Comparison of ENCODE assay signal across 9 cellular contexts in genomic region chr11:67120456-67120855, GRCh38. TPM values are rescaled to one million over a fixed set of nuclear protein-coding genes. Genes with fewer than 3 reads are reported as not detected.
DNase-seq lines count a peak whose midpoint lies in the region; ATAC-seq lines count a peak whose summit lies in the region.
"Had no signal": no experiment of that assay in that cellular context is flagged by ENCODE, and none has a peak within 500 bp of the region (broad histone marks: within the 10 kb centered on the region; RNA-seq: fewer than 3 reads in every experiment).

No MANE protein-coding gene starts in this region.

- peaks cover 4% of the 10 kb centered on the region for H3K27me3 ChIP-seq in iPS-15b (ENCODE audit: control insufficient read depth, insufficient read depth, low read length)

- peak overlapping the region; percentile 90 for H3K9ac ChIP-seq in iPS-15b (ENCODE audit: low read depth, low read length)

- POLR2A ChIA-PET in activated CD4-positive, alpha-beta memory T cell treated with anti-CD3 and anti-CD28 coated beads, Interleukin-2, amount 10 ng/mL, durations not matched to agents 7 days and 5 days (lab: Charles Lee): interaction anchor here (1.3 kb wide), 1 partner anchor 120 kb away, joined by 3 read pairs; no protein-coding TSS in a partner anchor

- H3K27ac Mint-ChIP-seq in activated CD4-positive, alpha-beta memory T cell treated with anti-CD3 and anti-CD28 coated beads, Interleukin-2, amount 10 ng/mL, durations not matched to agents 7 days and 5 days: peak overlapping the region; percentile 93
- H3K27ac Mint-ChIP-seq in stimulated activated effector memory CD8-positive, alpha-beta T cell treated with anti-CD3 and anti-CD28 coated beads, Interleukin-12 subunit alpha, Interleukin-12 subunit beta, amount 100 ng/mL, for 72 hours: peak overlapping the region; percentile 97

- H3K36me3 ChIP-seq in iPS-15b (ENCODE audit: control insufficient read depth, insufficient read depth, low read length): peaks cover 2% of the 10 kb centered on the region

- H3K27me3 Mint-ChIP-seq in activated CD4-positive, alpha-beta memory T cell treated with anti-CD3 and anti-CD28 coated beads, Interleukin-2, amount 10 ng/mL, durations not matched to agents 7 days and 5 days: peaks cover 5% of the 10 kb centered on the region

- CTCF ChIA-PET in activated CD4-positive, alpha-beta memory T cell treated with anti-CD3 and anti-CD28 coated beads, Interleukin-2, amount 10 ng/mL, durations not matched to agents 7 days and 5 days (lab: Charles Lee): no interaction called here

- no peak for ATAC-seq in stimulated activated effector memory CD8-positive, alpha-beta T cell treated with anti-CD3 and anti-CD28 coated beads, Interleukin-12 subunit alpha, Interleukin-12 subunit beta, amount 100 ng/mL, for 72 hours
- ATAC-seq in GM18520 (IDR thresholded peaks at IDR 0.05; ENCODE audit: unreplicated experiment): no peak
- ATAC-seq in HG03139 (IDR thresholded peaks at IDR 0.05; ENCODE audit: unreplicated experiment): no peak

- peak; percentile 48 for DNase-seq in HT-29 (ENCODE audit: low spot score)
- no peak for DNase-seq in activated CD4-positive, alpha-beta memory T cell treated with anti-CD3 and anti-CD28 coated beads, Interleukin-2, amount 10 ng/mL, durations not matched to agents 7 days and 5 days
- no peak for DNase-seq in stimulated activated effector memory CD8-positive, alpha-beta T cell treated with anti-CD3 and anti-CD28 coated beads, Interleukin-12 subunit alpha, Interleukin-12 subunit beta, amount 100 ng/mL, for 72 hours (ENCODE audit: low spot score in 2 of 2)
- no peak for DNase-seq in cerebellar nuclear complex (lab: John Stamatoyannopoulos, UW)
- no peak for DNase-seq in hypothalamus (lab: John Stamatoyannopoulos, UW)
- DNase-seq: NCI-H2107 had no signal

- peak overlapping the region; percentile 98 for H3K4me3 Mint-ChIP-seq in activated CD4-positive, alpha-beta memory T cell treated with anti-CD3 and anti-CD28 coated beads, Interleukin-2, amount 10 ng/mL, durations not matched to agents 7 days and 5 days
- H3K4me3 Mint-ChIP-seq in stimulated activated effector memory CD8-positive, alpha-beta T cell treated with anti-CD3 and anti-CD28 coated beads, Interleukin-12 subunit alpha, Interleukin-12 subunit beta, amount 100 ng/mL, for 72 hours: peak overlapping the region; percentile 98

- no peaks in the 10 kb centered on the region for H3K9me3 ChIP-seq in iPS-15b (ENCODE audit: control insufficient read depth, insufficient read depth, low read length)

- peaks cover 32% of the 10 kb centered on the region for H3K36me3 Mint-ChIP-seq in activated CD4-positive, alpha-beta memory T cell treated with anti-CD3 and anti-CD28 coated beads, Interleukin-2, amount 10 ng/mL, durations not matched to agents 7 days and 5 days (ENCODE audit: low read depth)
- H3K36me3 Mint-ChIP-seq in stimulated activated effector memory CD8-positive, alpha-beta T cell treated with anti-CD3 and anti-CD28 coated beads, Interleukin-12 subunit alpha, Interleukin-12 subunit beta, amount 100 ng/mL, for 72 hours: peaks cover 70% of the 10 kb centered on the region

- no peaks in the 10 kb centered on the region for H3K9me3 Mint-ChIP-seq in activated CD4-positive, alpha-beta memory T cell treated with anti-CD3 and anti-CD28 coated beads, Interleukin-2, amount 10 ng/mL, durations not matched to agents 7 days and 5 days
- H3K9me3 Mint-ChIP-seq in stimulated activated effector memory CD8-positive, alpha-beta T cell treated with anti-CD3 and anti-CD28 coated beads, Interleukin-12 subunit alpha, Interleukin-12 subunit beta, amount 100 ng/mL, for 72 hours: no peaks in the 10 kb centered on the region

- H3K4me1 Mint-ChIP-seq in activated CD4-positive, alpha-beta memory T cell treated with anti-CD3 and anti-CD28 coated beads, Interleukin-2, amount 10 ng/mL, durations not matched to agents 7 days and 5 days: peaks cover 29% of the 10 kb centered on the region
- H3K4me1 Mint-ChIP-seq in stimulated activated effector memory CD8-positive, alpha-beta T cell treated with anti-CD3 and anti-CD28 coated beads, Interleukin-12 subunit alpha, Interleukin-12 subunit beta, amount 100 ng/mL, for 72 hours: peaks cover 13% of the 10 kb centered on the region

- H3K4me3 ChIP-seq in iPS-15b (ENCODE audit: low read depth, low read length): peak overlapping the region; percentile 93

- H3K4me1 ChIP-seq in iPS-15b (ENCODE audit: control insufficient read depth, insufficient read depth, low read length): peaks cover 8% of the 10 kb centered on the region

RNA-seq across cellular contexts. Expression of gene KDM2A, which starts 1.4 kb away (rescaled TPM):
- total RNA-seq in HT-29 (2014; rRNA removed; shearing (Covaris generic)): 49.3 and 59.9 TPM in 2 replicates
- 10 to 100 TPM; 87.1 to 95.9 TPM for total RNA-seq in activated CD4-positive, alpha-beta memory T cell treated with anti-CD3 and anti-CD28 coated beads, Interleukin-2, amount 10 ng/mL, durations not matched to agents 7 days and 5 days
